Comparison of ENCODE assay signal across 8 cellular contexts in the genomic region with DNA sequence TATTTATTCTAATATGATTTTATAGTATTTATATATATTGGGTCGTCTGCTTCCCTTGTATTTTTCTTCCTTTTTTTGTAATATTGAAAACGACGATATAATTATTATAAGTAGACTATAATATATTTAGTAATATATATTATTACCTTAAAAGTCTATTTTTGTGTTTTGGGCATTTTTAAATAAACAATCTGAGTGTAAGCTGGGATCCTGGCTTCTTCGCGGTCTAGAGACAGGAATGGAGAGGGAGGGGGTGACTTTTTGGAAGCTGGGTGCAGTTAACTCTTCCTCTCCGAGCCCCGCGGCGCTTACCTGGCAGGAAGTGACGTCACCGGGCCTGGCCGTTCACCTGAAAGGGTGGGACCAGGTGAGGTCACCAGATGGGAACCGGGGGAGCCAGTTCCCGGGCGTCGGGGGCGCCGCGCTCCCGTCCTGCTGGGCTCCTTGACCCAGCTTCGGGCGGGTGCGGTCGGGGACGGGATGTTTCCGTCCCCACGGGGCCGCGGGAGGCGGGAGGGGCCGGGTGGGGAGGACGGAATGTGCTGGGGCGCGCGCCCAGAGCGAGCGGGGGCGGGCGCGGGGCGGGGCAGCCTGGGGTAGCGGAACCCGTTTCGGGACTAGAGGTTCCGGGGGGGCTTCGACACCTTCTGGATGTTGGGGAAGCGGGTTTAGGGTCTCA. TPM values are rescaled to one million over a fixed set of nuclear protein-coding genes. Genes with fewer than 3 reads are reported as not detected.
A peak's percentile ranks its signal among the peaks of the same experiment; 100 is the strongest.
DNase-seq lines count a peak whose midpoint lies in the region; ATAC-seq and TF ChIP-seq lines count a peak whose summit lies in the region.

No MANE protein-coding gene starts in this region.

- peak overlapping the region; percentile 97 for H3K4me3 Mint-ChIP-seq in activated T-helper 2 cell treated with anti-CD3 and anti-CD28 coated beads, Interferon-gamma antibody, Interleukin-2, Interleukin-4, amounts not matched to agents 10 μg/mL and 5 μg/mL and 100 μg/mL, durations not matched to agents 14 hours and 24 hours and 36 hours (ENCODE audit: low read depth)
- H3K4me3 Mint-ChIP-seq in natural killer cell treated with Interleukin-12 subunit alpha and Interleukin-12 subunit beta and Interleukin-15 and Interleukin-18, amount 100 ng/mL, for 72 hours = peak overlapping the region; percentile 81

- no peaks in the 10 kb centered on the region for H3K9me3 Mint-ChIP-seq in activated T-helper 2 cell treated with anti-CD3 and anti-CD28 coated beads, Interferon-gamma antibody, Interleukin-2, Interleukin-4, amounts not matched to agents 10 μg/mL and 5 μg/mL and 100 μg/mL, durations not matched to agents 14 hours and 24 hours and 36 hours
- H3K9me3 Mint-ChIP-seq in natural killer cell treated with Interleukin-12 subunit alpha and Interleukin-12 subunit beta and Interleukin-15 and Interleukin-18, amount 100 ng/mL, for 72 hours = no peaks in the 10 kb centered on the region

- H3K9ac ChIP-seq in BLaER1 (peak overlapping the region; percentile 93), OCI-LY3 (ENCODE audit: low read length) (peak overlapping the region; percentile 97)

- intact Hi-C loops in activated T-helper 2 cell treated with anti-CD3 and anti-CD28 coated beads, Interferon-gamma antibody, Interleukin-2, Interleukin-4, amounts not matched to agents 10 μg/mL and 5 μg/mL and 100 μg/mL, durations not matched to agents 14 hours and 24 hours and 36 hours (cut with micrococcal nuclease) = loop anchor here (5.0 to 10.0 kb wide), 2 partner anchors 555 to 1388 kb away; a partner anchor contains a TSS
- intact Hi-C loops in stomach (cut with DNase I; ENCODE audit: low total_unique reads) = no loop called here

- H4K20me1 ChIP-seq in BLaER1 (peaks cover 34% of the 10 kb centered on the region), OCI-LY3 (ENCODE audit: insufficient read depth, low read length) (peaks cover 22% of the 10 kb centered on the region)

- no peak for TF ChIP-seq CTCF in OCI-LY3 (IDR thresholded peaks at IDR 0.05; ENCODE audit: low read depth, low read length)
- peak in 1 of 7 experiments; percentile 6 for TF ChIP-seq CTCF in stomach (IDR thresholded peaks at IDR 0.05)

- peaks cover 52% of the 10 kb centered on the region for H3K79me2 ChIP-seq in OCI-LY3 (ENCODE audit: low read length)

- H3K4me1 Mint-ChIP-seq in activated T-helper 2 cell treated with anti-CD3 and anti-CD28 coated beads, Interferon-gamma antibody, Interleukin-2, Interleukin-4, amounts not matched to agents 10 μg/mL and 5 μg/mL and 100 μg/mL, durations not matched to agents 14 hours and 24 hours and 36 hours (ENCODE audit: low read depth) = peaks cover 43% of the 10 kb centered on the region
- peaks cover 54 to 55% of the 10 kb centered on the region in 2 donors for H3K4me1 Mint-ChIP-seq in natural killer cell treated with Interleukin-12 subunit alpha and Interleukin-12 subunit beta and Interleukin-15 and Interleukin-18, amount 100 ng/mL, for 72 hours (ENCODE audit: low read depth in 2 of 2)

- H3K4me2 ChIP-seq in BLaER1 (peak overlapping the region; percentile 100), OCI-LY3 (ENCODE audit: low read length) (peak overlapping the region; percentile 96)

- H3K4me3 ChIP-seq in BLaER1 (peak overlapping the region; percentile 89), OCI-LY3 (ENCODE audit: low read length) (peak overlapping the region; percentile 88), stomach (peak overlapping the region; percentile 91 to 95 (median 93))

- H3K36me3 ChIP-seq in BLaER1 = peaks cover 12% of the 10 kb centered on the region
- H3K36me3 ChIP-seq in OCI-LY3 (replicated peaks; ENCODE audit: low read depth, low read length) = peaks cover 25% of the 10 kb centered on the region
- peaks cover 15 to 23% (median 20%) of the 10 kb centered on the region in 4 donors for H3K36me3 ChIP-seq in stomach

- H3K27me3 Mint-ChIP-seq in activated T-helper 2 cell treated with anti-CD3 and anti-CD28 coated beads, Interferon-gamma antibody, Interleukin-2, Interleukin-4, amounts not matched to agents 10 μg/mL and 5 μg/mL and 100 μg/mL, durations not matched to agents 14 hours and 24 hours and 36 hours (ENCODE audit: low read depth) = no peaks in the 10 kb centered on the region
- no peaks in the 10 kb centered on the region for H3K27me3 Mint-ChIP-seq in natural killer cell treated with Interleukin-12 subunit alpha and Interleukin-12 subunit beta and Interleukin-15 and Interleukin-18, amount 100 ng/mL, for 72 hours

- TF ChIP-seq POLR2A in stomach (IDR thresholded peaks at IDR 0.05) = peak in 1 of 4 donors; percentile 71

- H3K27me3 ChIP-seq in BLaER1 = no peaks in the 10 kb centered on the region
- H3K27me3 ChIP-seq in OCI-LY3 (ENCODE audit: low read depth, low read length) = no peaks in the 10 kb centered on the region
- no peaks in the 10 kb centered on the region for H3K27me3 ChIP-seq in stomach

- peak overlapping the region; percentile 90 for H3K27ac Mint-ChIP-seq in activated T-helper 2 cell treated with anti-CD3 and anti-CD28 coated beads, Interferon-gamma antibody, Interleukin-2, Interleukin-4, amounts not matched to agents 10 μg/mL and 5 μg/mL and 100 μg/mL, durations not matched to agents 14 hours and 24 hours and 36 hours
- peak overlapping the region; percentile 78 to 98 for H3K27ac Mint-ChIP-seq in natural killer cell treated with Interleukin-12 subunit alpha and Interleukin-12 subunit beta and Interleukin-15 and Interleukin-18, amount 100 ng/mL, for 72 hours

- 1% methylated on average over 36 to 47 of the region's 47 CpGs for WGBS in stomach, 5 donors

- H3K4me1 ChIP-seq in BLaER1 (peaks cover 60% of the 10 kb centered on the region), OCI-LY3 (ENCODE audit: low read length) (peaks cover 43% of the 10 kb centered on the region), stomach (peaks cover 34 to 77% (median 59%) of the 10 kb centered on the region in 4 donors)

- H2AFZ ChIP-seq in OCI-LY3 (ENCODE audit: low read depth, low read length) = no peak overlapping the region

- H3K36me3 Mint-ChIP-seq in activated T-helper 2 cell treated with anti-CD3 and anti-CD28 coated beads, Interferon-gamma antibody, Interleukin-2, Interleukin-4, amounts not matched to agents 10 μg/mL and 5 μg/mL and 100 μg/mL, durations not matched to agents 14 hours and 24 hours and 36 hours (ENCODE audit: low read depth) = peaks cover 31% of the 10 kb centered on the region
- peaks cover 6% of the 10 kb centered on the region for H3K36me3 Mint-ChIP-seq in natural killer cell treated with Interleukin-12 subunit alpha and Interleukin-12 subunit beta and Interleukin-15 and Interleukin-18, amount 100 ng/mL, for 72 hours

- peak; percentile 70 for DNase-seq in activated T-helper 2 cell treated with anti-CD3 and anti-CD28 coated beads, Interferon-gamma antibody, Interleukin-2, Interleukin-4, amounts not matched to agents 10 μg/mL and 5 μg/mL and 100 μg/mL, durations not matched to agents 14 hours and 24 hours and 36 hours (ENCODE audit: low spot score)
- DNase-seq in fibroblast of gingiva (ENCODE audit: low read depth) (peak; percentile 87), stomach (peak; percentile 97)
- DNase-seq in natural killer cell treated with Interleukin-12 subunit alpha and Interleukin-12 subunit beta and Interleukin-15 and Interleukin-18, amount 100 ng/mL, for 72 hours (ENCODE audit: low spot score) = peak; percentile 79

- TF ChIP-seq EP300 in stomach (IDR thresholded peaks at IDR 0.05) = peak; percentile 80

- ATAC-seq in HG03280 (IDR thresholded peaks at IDR 0.05; ENCODE audit: unreplicated experiment) (peak; percentile 6), GM19351 (IDR thresholded peaks at IDR 0.05; ENCODE audit: unreplicated experiment) (no peak)
- peak; percentile 2 to 13 for ATAC-seq in natural killer cell treated with Interleukin-12 subunit alpha and Interleukin-12 subunit beta and Interleukin-15 and Interleukin-18, amount 100 ng/mL, for 72 hours

- H3K9me3 ChIP-seq in BLaER1 = no peaks in the 10 kb centered on the region
- H3K9me3 ChIP-seq in OCI-LY3 (ENCODE audit: insufficient read depth, low read length) = no peaks in the 10 kb centered on the region
- H3K9me3 ChIP-seq in stomach = no peaks in the 10 kb centered on the region

- H3K27ac ChIP-seq in BLaER1 (peak overlapping the region; percentile 94), OCI-LY3 (ENCODE audit: low read length) (peak overlapping the region; percentile 93), stomach (peak overlapping the region; percentile 98 to 100 (median 99))

RNA-seq across cellular contexts. Expression of a gene that starts 2.7 kb away (rescaled TPM):
- total RNA-seq in activated T-helper 2 cell treated with anti-CD3 and anti-CD28 coated beads, Interferon-gamma antibody, Interleukin-2, Interleukin-4, amounts not matched to agents 10 μg/mL and 5 μg/mL and 100 μg/mL, durations not matched to agents 14 hours and 24 hours and 36 hours = 45.4 and 46.9 TPM in 2 replicates
- total RNA-seq in natural killer cell treated with Interleukin-12 subunit alpha and Interleukin-12 subunit beta and Interleukin-15 and Interleukin-18, amount 100 ng/mL, for 72 hours = 10 to 100 TPM; 11.2 to 27.8 TPM
- total RNA-seq in stomach = 1,000 to 10,000 TPM in 1 of 5 donors, 100 to 1,000 TPM in 3, 10 to 100 TPM in 1; 26.1 to 1,667 (median 340) TPM
- polyA plus RNA-seq in stomach = 100 to 1,000 TPM; 127 to 150 (median 136) TPM

RNA-seq across cellular contexts. Expression of a gene that starts 3.1 kb away (rescaled TPM):
- total RNA-seq in activated T-helper 2 cell treated with anti-CD3 and anti-CD28 coated beads, Interferon-gamma antibody, Interleukin-2, Interleukin-4, amounts not matched to agents 10 μg/mL and 5 μg/mL and 100 μg/mL, durations not matched to agents 14 hours and 24 hours and 36 hours = 49.8 and 50.7 TPM in 2 replicates
- 10 to 100 TPM; 30.8 to 68.1 TPM for total RNA-seq in natural killer cell treated with Interleukin-12 subunit alpha and Interleukin-12 subunit beta and Interleukin-15 and Interleukin-18, amount 100 ng/mL, for 72 hours
- 10 to 100 TPM in 2 of 5 donors, 1 to 10 TPM in 3; 1.4 to 20.2 (median 8.5) TPM for total RNA-seq in stomach
- 1 to 10 TPM; 4.6 to 6.3 (median 4.9) TPM for polyA plus RNA-seq in stomach

RNA-seq across cellular contexts. Expression of a gene that starts 18.2 kb away (rescaled TPM):
- 32.3 and 34.7 TPM in 2 replicates for total RNA-seq in activated T-helper 2 cell treated with anti-CD3 and anti-CD28 coated beads, Interferon-gamma antibody, Interleukin-2, Interleukin-4, amounts not matched to agents 10 μg/mL and 5 μg/mL and 100 μg/mL, durations not matched to agents 14 hours and 24 hours and 36 hours
- total RNA-seq in natural killer cell treated with Interleukin-12 subunit alpha and Interleukin-12 subunit beta and Interleukin-15 and Interleukin-18, amount 100 ng/mL, for 72 hours = 10 to 100 TPM; 22.2 to 35.2 TPM
- total RNA-seq in stomach = 10 to 100 TPM in 4 of 5 donors, 1 to 10 TPM in 1; 6.4 to 91.0 (median 23.0) TPM
- 10 to 100 TPM; 20.4 to 22.1 (median 20.5) TPM for polyA plus RNA-seq in stomach

RNA-seq across cellular contexts. Expression of a gene that starts 18.4 kb away (rescaled TPM):
- total RNA-seq in activated T-helper 2 cell treated with anti-CD3 and anti-CD28 coated beads, Interferon-gamma antibody, Interleukin-2, Interleukin-4, amounts not matched to agents 10 μg/mL and 5 μg/mL and 100 μg/mL, durations not matched to agents 14 hours and 24 hours and 36 hours = 49.5 and 51.1 TPM in 2 replicates
- 10 to 100 TPM; 38.1 to 39.2 TPM for total RNA-seq in natural killer cell treated with Interleukin-12 subunit alpha and Interleukin-12 subunit beta and Interleukin-15 and Interleukin-18, amount 100 ng/mL, for 72 hours
- total RNA-seq in stomach = 10 to 100 TPM in 3 of 5 donors, 1 to 10 TPM in 2; 7.0 to 77.2 (median 21.4) TPM
- 10 to 100 TPM; 31.7 to 49.0 (median 32.2) TPM for polyA plus RNA-seq in stomach

RNA-seq across cellular contexts. Expression of a gene that starts 26.4 kb away (rescaled TPM):
- 2,627 and 2,674 TPM in 2 replicates for total RNA-seq in activated T-helper 2 cell treated with anti-CD3 and anti-CD28 coated beads, Interferon-gamma antibody, Interleukin-2, Interleukin-4, amounts not matched to agents 10 μg/mL and 5 μg/mL and 100 μg/mL, durations not matched to agents 14 hours and 24 hours and 36 hours
- 1,000 to 10,000 TPM; 1,544 to 1,854 TPM for total RNA-seq in natural killer cell treated with Interleukin-12 subunit alpha and Interleukin-12 subunit beta and Interleukin-15 and Interleukin-18, amount 100 ng/mL, for 72 hours
- total RNA-seq in stomach = 1,000 to 10,000 TPM in 3 of 5 donors, 100 to 1,000 TPM in 1, 10 to 100 TPM in 1; 69.0 to 2,451 (median 1,419) TPM
- polyA plus RNA-seq in stomach = 1,000 to 10,000 TPM; 3,264 to 4,294 (median 3,586) TPM
